Comparison of ENCODE assay signal across 8 cellular contexts in genomic region chr4:25862411-25863346, GRCh38. TPM values are rescaled to one million over a fixed set of nuclear protein-coding genes. Genes with fewer than 3 reads are reported as not detected.
DNase-seq lines count a peak whose midpoint lies in the region; ATAC-seq, FAIRE-seq and TF ChIP-seq lines count a peak whose summit lies in the region.

Gene SEL1L3 (minus strand): TSS chr4:25862988. CDS start chr4:25862836, 152 bp downstream.

- POLR2A ChIA-PET in A549 (lab: Yijun Ruan, JAX) = no interaction called here

- DNase-seq in A549 (ENCODE audit: low read depth in 1 of 2, low spot score in 1 of 2) = peak; percentile 2 to 14
- peak; percentile 36 for DNase-seq in central memory CD4-positive, alpha-beta T cell
- DNase-seq in left lobe of liver (ENCODE audit: low spot score) = peak; percentile 65
- peak; percentile 54 to 56 for DNase-seq in stimulated activated CD4-positive, alpha-beta T cell treated with anti-CD3 and anti-CD28 coated beads, Interleukin-4, amount 100 ng/mL, for 48 hours (ENCODE audit: low read depth in 2 of 2)

- H3K4me3 ChIP-seq in A549 = peak within 1 kb of the TSS; percentile 98
- peak within 1 kb of the TSS; percentile 69 for H3K4me3 ChIP-seq in WI38 (ENCODE audit: low read depth, low read length)

- H3K4me2 ChIP-seq in A549 = peak within 1 kb of the TSS; percentile 97

- ATAC-seq in A549 = peak; percentile 41 to 74
- ATAC-seq in GM19043 (IDR thresholded peaks at IDR 0.05; ENCODE audit: low read depth, unreplicated experiment) = peak; percentile 39
- peak; percentile 44 for ATAC-seq in HG03521 (IDR thresholded peaks at IDR 0.05; ENCODE audit: unreplicated experiment)
- ATAC-seq in left lobe of liver = peak; percentile 83
- ATAC-seq in HG02884 (IDR thresholded peaks at IDR 0.05; ENCODE audit: unreplicated experiment) = no peak

- peak within 1 kb of the TSS; percentile 89 to 97 for H3K27ac ChIP-seq in A549

- CTCF ChIA-PET in A549 (lab: Yijun Ruan, JAX) = interaction anchor here (1.2 kb wide), 1 partner anchor 420 kb away, joined by 3 read pairs; no protein-coding TSS in a partner anchor

- H3K9me3 ChIP-seq in A549 = no peaks in the 10 kb centered on the region

- H3K4me1 ChIP-seq in A549 = peaks cover 30% of the 10 kb centered on the region

- TF ChIP-seq RAD21 in A549 (conservative IDR thresholded peaks at IDR 0.05 in 1 of 2, IDR thresholded peaks at IDR 0.05 in 1 of 2) = no peak

- no peak for TF ChIP-seq EP300 in A549 (IDR thresholded peaks at IDR 0.05)

- TF ChIP-seq CTCF in A549 (IDR thresholded peaks at IDR 0.05) = no peak
- TF ChIP-seq CTCF in WI38 (IDR thresholded peaks at IDR 0.05; ENCODE audit: low read depth, low read length) = no peak

- 7% methylated on average over 10 of the region's 115 CpGs for WGBS in A549 (ENCODE audit: missing lambda C conversion rate)

- FAIRE-seq in A549 (lab: Jason Lieb, UNC) = no peak

- no peak for TF ChIP-seq POLR2A in A549 (IDR thresholded peaks at IDR 0.05; ENCODE audit: low read length)

TF ChIP-seq in A549, 52 proteins besides CTCF, POLR2A, EP300 and RAD21:
- TF ChIP-seq MAX (IDR thresholded peaks at IDR 0.05) (0 out of 2 replicates have a peak, but pooled peaks have one; percentile 9), ZNF302 (CRISPR knock-in tag; IDR thresholded peaks at IDR 0.05) (no peak), SREBF2 (IDR thresholded peaks at IDR 0.05) (no peak)

RNA-seq across cellular contexts. Expression of gene SEL1L3, which starts in this region (rescaled TPM):
- polyA plus RNA-seq in A549 (2011; rRNA removed) (27.0 and 57.4 TPM in 2 replicates), A549 (2017; fragmentation: RNase III; extraction: RNeasy Plus Mini Kit Qiagen cat#74134 plus additional on column Dnase treatment) (24.5 to 26.1 TPM (median 25.1 TPM) in 3 replicates)
- polyA plus RNA-seq in A549 (2012; cell fraction: cytosol; rRNA removed) = 5.0 and 8.5 TPM in 2 replicates
- 5.9 and 6.6 TPM in 2 replicates for polyA plus RNA-seq in A549 (2012; cell fraction: nucleus; rRNA removed)
- 27.6 and 42.3 TPM in 2 replicates for polyA minus RNA-seq in A549 (2011; rRNA and poly(A)+ RNA removed)
- 5.0 TPM for total RNA-seq in left lobe of liver

Comparison
In these comparisons a context has a peak if more than half of its experiments do, and no peak if none do; other contexts are left out.
1. DNase-seq: peak in every context shown above with its lines; median percentile 65 in left lobe of liver; 55 in stimulated activated CD4-positive, alpha-beta T cell treated with anti-CD3 and anti-CD28 coated beads, Interleukin-4, amount 100 ng/mL, for 48 hours; 36 in central memory CD4-positive, alpha-beta T cell; 8 in A549.